ENCODE assay signal across 30 cellular contexts in genomic region chrX:128884430-128884829, GRCh38.
"Had no signal": no experiment of that assay in that cellular context is flagged by ENCODE, and none has a peak within 500 bp of the region (broad histone marks: within the 10 kb centered on the region; RNA-seq: fewer than 3 reads in every experiment).

No MANE protein-coding gene starts in this region.

- H3K9ac ChIP-seq: neural progenitor cell, parathyroid adenoma had no signal

- ATAC-seq: heart right ventricle; left ventricle myocardium superior; lower lobe of right lung; natural killer cell; psoas muscle; stimulated activated memory B cell treated with anti-CD40 and anti-IgM and Interleukin-4, amounts not matched to agents 10 μg/mL and 1 μg/mL and 100 μg/mL, for 72 hours; stimulated activated naive CD8-positive, alpha-beta T cell treated with anti-CD3 and anti-CD28 coated beads, Interleukin-15, amount 100 ng/mL, for 72 hours had no signal

- H3K27ac ChIP-seq: heart right ventricle, hepatocyte, lower lobe of right lung, neural progenitor cell, neutrophil, parathyroid adenoma, psoas muscle, right atrium auricular region, sigmoid colon, tibial nerve, uterus had no signal

- H3K4me3 Mint-ChIP-seq: mesothelial cell of epicardium; naive B cell; natural killer cell; nephron progenitor cell; neural progenitor cell; stimulated activated memory B cell treated with anti-CD40 and anti-IgM and Interleukin-4, amounts not matched to agents 10 μg/mL and 1 μg/mL and 100 μg/mL, for 72 hours; stimulated activated naive CD8-positive, alpha-beta T cell treated with anti-CD3 and anti-CD28 coated beads, Interleukin-15, amount 100 ng/mL, for 72 hours; type B pancreatic cell had no signal

- DNase-seq: heart right ventricle; islet precursor cell; left ventricle myocardium superior; lower lobe of right lung; mammary epithelial cell; mesenchymal stem cell; naive B cell; natural killer cell; nephron progenitor cell; occipital lobe; psoas muscle; sigmoid colon; small intestine; stimulated activated CD4-positive, alpha-beta T cell treated with anti-CD3 and anti-CD28 coated beads, Interleukin-1b, Interleukin-23, amount 100 ng/mL, for 48 hours; stimulated activated CD4-positive, alpha-beta T cell treated with anti-CD3 and anti-CD28 coated beads, Interleukin-2, amount 100 ng/mL, for 48 hours; stimulated activated CD4-positive, alpha-beta T cell treated with anti-CD3 and anti-CD28 coated beads, Interleukin-4, amount 100 ng/mL, for 4 hours; stimulated activated CD8-positive, alpha-beta memory T cell treated with anti-CD3 and anti-CD28 coated beads, Interleukin-4, amount 100 ng/mL, for 48 hours; stimulated activated naive CD4-positive, alpha-beta T cell treated with Interleukin-2 at 50 U/mL for 16 hours; stimulated activated naive CD8-positive, alpha-beta T cell treated with anti-CD3 and anti-CD28 coated beads, Interleukin-15, amount 100 ng/mL, for 72 hours; substantia nigra; uterus had no signal

- H3K36me3 Mint-ChIP-seq: mesothelial cell of epicardium; naive B cell; natural killer cell; neural progenitor cell; stimulated activated memory B cell treated with anti-CD40 and anti-IgM and Interleukin-4, amounts not matched to agents 10 μg/mL and 1 μg/mL and 100 μg/mL, for 72 hours; type B pancreatic cell had no signal

- H3K4me1 ChIP-seq: heart right ventricle, lower lobe of right lung, neural progenitor cell, parathyroid adenoma, psoas muscle, right atrium auricular region, sigmoid colon, tibial nerve, uterus had no signal

- H3K27me3 ChIP-seq: hepatocyte, neural progenitor cell, neutrophil, right atrium auricular region, sigmoid colon, tibial nerve, uterus had no signal

- H3K9me3 ChIP-seq: heart right ventricle, lower lobe of right lung, neutrophil, psoas muscle, right atrium auricular region, sigmoid colon, tibial nerve, uterus had no signal

- H3K79me2 ChIP-seq: hepatocyte, parathyroid adenoma had no signal

- H3K4me2 ChIP-seq: hepatocyte, neural progenitor cell had no signal

- H3K27me3 Mint-ChIP-seq: stimulated activated memory B cell treated with anti-CD40 and anti-IgM and Interleukin-4, amounts not matched to agents 10 μg/mL and 1 μg/mL and 100 μg/mL, for 72 hours; stimulated activated naive CD8-positive, alpha-beta T cell treated with anti-CD3 and anti-CD28 coated beads, Interleukin-15, amount 100 ng/mL, for 72 hours; type B pancreatic cell had no signal

- H3K4me3 ChIP-seq: heart right ventricle, hepatocyte, lower lobe of right lung, neural progenitor cell, psoas muscle, right atrium auricular region, sigmoid colon, tibial nerve, uterus had no signal

- H3K4me1 Mint-ChIP-seq: mesothelial cell of epicardium; naive B cell; natural killer cell; nephron progenitor cell; neural progenitor cell; stimulated activated memory B cell treated with anti-CD40 and anti-IgM and Interleukin-4, amounts not matched to agents 10 μg/mL and 1 μg/mL and 100 μg/mL, for 72 hours; stimulated activated naive CD8-positive, alpha-beta T cell treated with anti-CD3 and anti-CD28 coated beads, Interleukin-15, amount 100 ng/mL, for 72 hours had no signal

- H3K36me3 ChIP-seq: heart right ventricle, lower lobe of right lung, neural progenitor cell, neutrophil, right atrium auricular region, sigmoid colon, tibial nerve, uterus had no signal

- H2AFZ ChIP-seq: hepatocyte, neural progenitor cell, parathyroid adenoma had no signal

- H3K9me3 Mint-ChIP-seq: nephron progenitor cell; neural progenitor cell; stimulated activated naive CD8-positive, alpha-beta T cell treated with anti-CD3 and anti-CD28 coated beads, Interleukin-15, amount 100 ng/mL, for 72 hours; type B pancreatic cell had no signal

- H3K27ac Mint-ChIP-seq: mesothelial cell of epicardium; naive B cell; natural killer cell; nephron progenitor cell; neural progenitor cell; stimulated activated memory B cell treated with anti-CD40 and anti-IgM and Interleukin-4, amounts not matched to agents 10 μg/mL and 1 μg/mL and 100 μg/mL, for 72 hours; type B pancreatic cell had no signal
